In the genomic region with DNA sequence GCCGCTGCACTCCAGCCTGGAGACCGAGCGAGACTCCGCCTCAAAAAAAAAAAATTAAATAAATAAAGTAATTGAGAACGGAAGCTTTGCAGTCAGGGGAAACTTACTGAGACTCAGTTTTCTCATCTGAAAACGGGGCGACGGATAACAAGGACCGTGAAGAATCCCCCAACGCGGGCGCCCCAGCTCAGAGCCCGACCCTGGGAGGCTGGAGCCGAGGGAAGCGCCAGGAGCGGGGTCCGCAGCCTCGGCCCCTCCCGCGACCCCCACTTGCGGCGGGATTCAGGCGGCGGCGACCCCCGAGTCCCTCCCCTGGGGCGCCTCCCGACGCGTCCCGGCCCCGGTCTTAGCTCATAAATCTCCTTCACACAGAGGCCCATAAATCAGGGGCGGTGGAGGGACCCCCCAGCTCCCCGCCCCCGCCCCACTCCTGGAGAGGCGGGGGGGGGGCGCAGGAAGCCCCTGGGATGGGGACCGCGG, we compare ENCODE assay signal across 9 cellular contexts. TPM values are rescaled to one million over a fixed set of nuclear protein-coding genes. Genes with fewer than 3 reads are reported as not detected.
DNase-seq lines count a peak whose midpoint lies in the region; ATAC-seq, FAIRE-seq and TF ChIP-seq lines count a peak whose summit lies in the region.
"Had no signal": no experiment of that assay in that cellular context is flagged by ENCODE, and none has a peak within 500 bp of the region (broad histone marks: within the 10 kb centered on the region; RNA-seq: fewer than 3 reads in every experiment).

No MANE protein-coding gene starts in this region.

- H3K14ac ChIP-seq in mesenchymal stem cell (ENCODE audit: low read length in 2 of 2) = peak overlapping the region in 1 of 2 experiments; percentile 77

- no peaks in the 10 kb centered on the region for H3K9me3 ChIP-seq in mesenchymal stem cell (ENCODE audit: control insufficient read depth, low read length)

- H3K27me3 ChIP-seq in ACC112 (ENCODE audit: insufficient read depth, low read length) (peaks cover 4% of the 10 kb centered on the region; the same call in 1 of the 2 replicates), bronchial epithelial cell (ENCODE audit: control insufficient read depth, insufficient read depth, low read length) (no peaks in the 10 kb centered on the region), mesenchymal stem cell (ENCODE audit: control insufficient read depth in 1 of 2, insufficient read depth in 1 of 2, low read length in 2 of 2) (peaks cover 6 to 7% of the 10 kb centered on the region in 2 experiments)

- peak overlapping the region; percentile 74 for H3K4me3 ChIP-seq in ACC112 (ENCODE audit: low read depth, low read length)
- peak overlapping the region; percentile 45 for H3K4me3 ChIP-seq in bronchial epithelial cell (ENCODE audit: low read depth, low read length)
- H3K4me3 ChIP-seq in mesenchymal stem cell (ENCODE audit: insufficient read depth in 1 of 2, low read depth in 1 of 2, low read length in 2 of 2) = peak overlapping the region; percentile 48 to 82

- H3K36me3 ChIP-seq in ACC112 (ENCODE audit: insufficient read depth, low read length) (no peaks in the 10 kb centered on the region), bronchial epithelial cell (ENCODE audit: control insufficient read depth, insufficient read depth, low read length) (no peaks in the 10 kb centered on the region), mesenchymal stem cell (ENCODE audit: control insufficient read depth in 1 of 2, insufficient read depth in 2 of 2, low read depth in 1 of 2, low read length in 2 of 2) (no peaks in the 10 kb centered on the region)

- H2BK5ac ChIP-seq in mesenchymal stem cell (ENCODE audit: low read depth, low read length, poor library complexity, severe bottlenecking) = no peak overlapping the region

- WGBS in mesenchymal stem cell = 6% methylated on average over 15 of the region's 39 CpGs

- no peak for ATAC-seq in HG03108 (IDR thresholded peaks at IDR 0.05; ENCODE audit: unreplicated experiment)

- peak overlapping the region; percentile 26 for H2AFZ ChIP-seq in ACC112 (ENCODE audit: low read length, unreplicated experiment)
- peak overlapping the region; percentile 58 for H2AFZ ChIP-seq in mesenchymal stem cell (ENCODE audit: low read depth, low read length)

- H3K23ac ChIP-seq in mesenchymal stem cell (ENCODE audit: low read length in 2 of 2) = no peak overlapping the region

- TF ChIP-seq CTCF in bronchial epithelial cell (IDR thresholded peaks at IDR 0.05; ENCODE audit: insufficient read depth, low read length, severe bottlenecking) = no peak

- peak overlapping the region; percentile 97 for H4K8ac ChIP-seq in mesenchymal stem cell (ENCODE audit: low read length)

- no peak overlapping the region for H4K91ac ChIP-seq in mesenchymal stem cell (ENCODE audit: low read length)

- peak overlapping the region in 1 of 2 experiments; percentile 24 for H2BK12ac ChIP-seq in mesenchymal stem cell (ENCODE audit: low read length in 2 of 2)

- no peak overlapping the region for H2BK15ac ChIP-seq in mesenchymal stem cell (ENCODE audit: low read depth, poor library complexity, severe bottlenecking)

- H2AK5ac ChIP-seq in mesenchymal stem cell (ENCODE audit: low read length, severe bottlenecking) = no peak overlapping the region

- DNase-seq in bronchial epithelial cell (ENCODE audit: low read depth) (no peak), mesenchymal stem cell (no peak), HUDEP-2 (lab: John Stamatoyannopoulos, UW; ENCODE audit: unreplicated experiment in 76 of 76) (no peak), HT-29 (ENCODE audit: low spot score) (no peak)
- no peak for DNase-seq in effector CD4-positive, alpha-beta T cell

- TF ChIP-seq RAD21 in Ishikawa (IDR thresholded peaks at IDR 0.05; ENCODE audit: low read depth) = no peak

- H3K9ac ChIP-seq in mesenchymal stem cell (ENCODE audit: low read length) = peak overlapping the region; percentile 82

- no peaks in the 10 kb centered on the region for H3K79me2 ChIP-seq in ACC112 (ENCODE audit: control insufficient read depth, insufficient read depth, low read length, unreplicated experiment)

- no peaks in the 10 kb centered on the region for H3K4me1 ChIP-seq in ACC112 (ENCODE audit: control insufficient read depth, insufficient read depth, low read length, unreplicated experiment)
- peaks cover 7% of the 10 kb centered on the region for H3K4me1 ChIP-seq in mesenchymal stem cell (ENCODE audit: control insufficient read depth, insufficient read depth, low read depth, low read length)

- peak overlapping the region in 1 of 2 experiments; percentile 70 for H3K18ac ChIP-seq in mesenchymal stem cell (ENCODE audit: low read depth in 1 of 2, low read length in 2 of 2)

- peak overlapping the region; percentile 22 to 75 for H3K4ac ChIP-seq in mesenchymal stem cell (ENCODE audit: low read depth in 1 of 2, low read length in 2 of 2)

- no peaks in the 10 kb centered on the region for H3K79me1 ChIP-seq in mesenchymal stem cell (replicated peaks; ENCODE audit: low read length, poor library complexity, severe bottlenecking)

- FAIRE-seq in bronchial epithelial cell (lab: Jason Lieb, UNC) = no peak

- no peak overlapping the region for H2BK120ac ChIP-seq in mesenchymal stem cell (ENCODE audit: low read depth, low read length)

- H3K27ac ChIP-seq in ACC112 (ENCODE audit: low read depth, low read length) (no peak overlapping the region), mesenchymal stem cell (ENCODE audit: low read length, poor library complexity, severe bottlenecking) (no peak overlapping the region)

- H3K4me2 ChIP-seq in mesenchymal stem cell (ENCODE audit: low read length, poor library complexity, severe bottlenecking) = peak overlapping the region; percentile 74

- no peak for TF ChIP-seq EP300 in Ishikawa (IDR thresholded peaks at IDR 0.05; ENCODE audit: borderline replicate concordance)

TF ChIP-seq in Ishikawa, 13 proteins besides CTCF, POLR2A, EP300 and RAD21:
- no peak for TF ChIP-seq CEBPB (IDR thresholded peaks at IDR 0.05)
- peak; percentile 66; the same call in 1 of the 2 replicates for TF ChIP-seq ZBTB7A (IDR thresholded peaks at IDR 0.05; ENCODE audit: low read depth)

RNA-seq across cellular contexts. Expression of gene BHLHA9, which starts 10.3 kb away (rescaled TPM):
- total RNA-seq in bronchial epithelial cell = not detected in 2 replicates
- not detected for polyA plus RNA-seq in mesenchymal stem cell (2013, experiment 1 of 2)
- not detected for polyA plus RNA-seq in mesenchymal stem cell (2013, experiment 2 of 2)
- not detected in 2 replicates for total RNA-seq in HT-29 (2014; rRNA removed; shearing (Covaris generic))
- total RNA-seq: dermis microvascular lymphatic vessel endothelial cell had no signal

RNA-seq across cellular contexts. Expression of gene TRARG1, which starts 19.5 kb away (rescaled TPM):
- total RNA-seq in bronchial epithelial cell = not detected in 2 replicates
- not detected for polyA plus RNA-seq in mesenchymal stem cell (2013, experiment 1 of 2)
- not detected for polyA plus RNA-seq in mesenchymal stem cell (2013, experiment 2 of 2)
- not detected in 2 replicates for total RNA-seq in HT-29 (2014; rRNA removed; shearing (Covaris generic))
- total RNA-seq: dermis microvascular lymphatic vessel endothelial cell had no signal
